In genomic region chr2:160197587-160197986, GRCh38 we compare ENCODE assay signal across 32 cellular contexts. TPM values are rescaled to one million over a fixed set of nuclear protein-coding genes. Genes with fewer than 3 reads are reported as not detected.
DNase-seq lines count a peak whose midpoint lies in the region; ATAC-seq and TF ChIP-seq lines count a peak whose summit lies in the region.
"Had no signal": no experiment of that assay in that cellular context is flagged by ENCODE, and none has a peak within 500 bp of the region (broad histone marks: within the 10 kb centered on the region; RNA-seq: fewer than 3 reads in every experiment).

No MANE protein-coding gene starts in this region.

- no peaks in the 10 kb centered on the region for H3K27me3 ChIP-seq in upper lobe of right lung
- H3K27me3 ChIP-seq: esophagus squamous epithelium had no signal

- TF ChIP-seq CTCF in natural killer cell (IDR thresholded peaks at IDR 0.05) (no peak), upper lobe of right lung (IDR thresholded peaks at IDR 0.05) (no peak)

- DNase-seq in Right ventricle myocardium inferior (ENCODE audit: missing footprints) (no peak), cardiac septum (ENCODE audit: low spot score) (no peak), left ventricle myocardium superior (no peak), natural killer cell (no peak), upper lobe of right lung (no peak)
- DNase-seq in activated CD8-positive, alpha-beta T cell treated with anti-CD3 and anti-CD28 coated beads, Interleukin-2, amount 10 ng/mL, durations not matched to agents 7 days and 5 days = no peak
- DNase-seq: activated CD4-positive, alpha-beta T cell treated with anti-CD3 and anti-CD28 coated beads, Interleukin-2, amount 50 U/mL, for 1 hour; activated effector memory CD4-positive, alpha-beta T cell treated with anti-CD3 and anti-CD28 coated beads, Interleukin-2, amount 50 U/mL, for 16 hours; activated T-cell treated with anti-CD3 and anti-CD28 coated beads, Interleukin-2, amount 50 U/mL, for 24 hours; Caco-2; DMS79; esophagus squamous epithelium; foreskin melanocyte; GF-D8; hippocampal formation; Kasumi-1; naive thymus-derived CD8-positive, alpha-beta T cell; NCI-H1436 treated with DMSO at 0.1 percent for 48 hours; NCI-H2107; RPMI8226; small intestine; stimulated activated naive CD8-positive, alpha-beta T cell treated with anti-CD3 and anti-CD28 coated beads, Interleukin-15, Interleukin-2, amounts not matched to agents 100 U/mL and 50 U/mL, for 24 hours had no signal

- peak overlapping the region; percentile 55 for H3K4me3 Mint-ChIP-seq in natural killer cell
- no peak overlapping the region for H3K4me3 Mint-ChIP-seq in activated CD8-positive, alpha-beta T cell treated with anti-CD3 and anti-CD28 coated beads, Interleukin-2, amount 10 ng/mL, durations not matched to agents 7 days and 5 days
- H3K4me3 Mint-ChIP-seq: activated T-cell treated with anti-CD3 and anti-CD28 coated beads, Interleukin-2, amount 50 U/mL, for 24 hours; dendritic cell treated with granulocyte-macrophage colony-stimulating factor and Interleukin-4, amounts not matched to agents 40 ng/mL and 50 ng/mL, for 4 days; GM23338; mesothelial cell of epicardium; naive thymus-derived CD8-positive, alpha-beta T cell; WTC11 had no signal

- peak overlapping the region; percentile 48 for H3K4me3 ChIP-seq in upper lobe of right lung
- H3K4me3 ChIP-seq: GM23338 had no signal

- peaks cover 0 to 1% of the 10 kb centered on the region in 2 donors for H3K27me3 Mint-ChIP-seq in natural killer cell (ENCODE audit: low read depth in 2 of 2)
- peaks cover 5% of the 10 kb centered on the region for H3K27me3 Mint-ChIP-seq in activated CD8-positive, alpha-beta T cell treated with anti-CD3 and anti-CD28 coated beads, Interleukin-2, amount 10 ng/mL, durations not matched to agents 7 days and 5 days (ENCODE audit: low read depth)
- H3K27me3 Mint-ChIP-seq: activated T-cell treated with anti-CD3 and anti-CD28 coated beads, Interleukin-2, amount 50 U/mL, for 24 hours; dendritic cell treated with granulocyte-macrophage colony-stimulating factor and Interleukin-4, amounts not matched to agents 40 ng/mL and 50 ng/mL, for 4 days; naive thymus-derived CD8-positive, alpha-beta T cell had no signal

- peaks cover 6% of the 10 kb centered on the region for H3K36me3 Mint-ChIP-seq in natural killer cell
- H3K36me3 Mint-ChIP-seq in activated CD8-positive, alpha-beta T cell treated with anti-CD3 and anti-CD28 coated beads, Interleukin-2, amount 10 ng/mL, durations not matched to agents 7 days and 5 days (ENCODE audit: low read depth) = no peaks in the 10 kb centered on the region
- H3K36me3 Mint-ChIP-seq: naive thymus-derived CD8-positive, alpha-beta T cell; WTC11 had no signal

- H3K4me1 Mint-ChIP-seq in natural killer cell = peaks cover 39 to 49% of the 10 kb centered on the region in 2 donors
- peaks cover 14% of the 10 kb centered on the region for H3K4me1 Mint-ChIP-seq in activated CD8-positive, alpha-beta T cell treated with anti-CD3 and anti-CD28 coated beads, Interleukin-2, amount 10 ng/mL, durations not matched to agents 7 days and 5 days (ENCODE audit: low read depth)
- H3K4me1 Mint-ChIP-seq: GM23338, WTC11 had no signal

- H3K9me3 Mint-ChIP-seq in natural killer cell = peaks cover 4 to 7% of the 10 kb centered on the region in 2 donors
- H3K9me3 Mint-ChIP-seq in activated CD8-positive, alpha-beta T cell treated with anti-CD3 and anti-CD28 coated beads, Interleukin-2, amount 10 ng/mL, durations not matched to agents 7 days and 5 days (ENCODE audit: insufficient read depth) = no peaks in the 10 kb centered on the region
- H3K9me3 Mint-ChIP-seq: activated T-cell treated with anti-CD3 and anti-CD28 coated beads, Interleukin-2, amount 50 U/mL, for 24 hours; dendritic cell treated with granulocyte-macrophage colony-stimulating factor and Interleukin-4, amounts not matched to agents 40 ng/mL and 50 ng/mL, for 4 days; GM23338; mesothelial cell of epicardium; naive thymus-derived CD8-positive, alpha-beta T cell had no signal

- H3K27ac Mint-ChIP-seq in natural killer cell = peak overlapping the region; percentile 16 to 51
- H3K27ac Mint-ChIP-seq in activated CD8-positive, alpha-beta T cell treated with anti-CD3 and anti-CD28 coated beads, Interleukin-2, amount 10 ng/mL, durations not matched to agents 7 days and 5 days = no peak overlapping the region
- H3K27ac Mint-ChIP-seq: activated T-cell treated with anti-CD3 and anti-CD28 coated beads, Interleukin-2, amount 50 U/mL, for 24 hours; dendritic cell treated with granulocyte-macrophage colony-stimulating factor and Interleukin-4, amounts not matched to agents 40 ng/mL and 50 ng/mL, for 4 days; GM23338; mesothelial cell of epicardium; naive thymus-derived CD8-positive, alpha-beta T cell; WTC11 had no signal

- no peaks in the 10 kb centered on the region for H3K9me3 ChIP-seq in upper lobe of right lung
- H3K9me3 ChIP-seq: Caco-2, esophagus squamous epithelium had no signal

- no peaks in the 10 kb centered on the region for H3K36me3 ChIP-seq in upper lobe of right lung

- CTCF ChIA-PET in activated CD8-positive, alpha-beta T cell treated with anti-CD3 and anti-CD28 coated beads, Interleukin-2, amount 10 ng/mL, durations not matched to agents 7 days and 5 days (lab: Charles Lee) = no interaction called here

- H3K27ac ChIP-seq in upper lobe of right lung = peak overlapping the region; percentile 49
- H3K27ac ChIP-seq: C4-2B had no signal

- no peaks in the 10 kb centered on the region for H3K4me1 ChIP-seq in upper lobe of right lung
- H3K4me1 ChIP-seq: Caco-2 had no signal

- POLR2A ChIA-PET in activated CD8-positive, alpha-beta T cell treated with anti-CD3 and anti-CD28 coated beads, Interleukin-2, amount 10 ng/mL, durations not matched to agents 7 days and 5 days (lab: Charles Lee) = interaction anchor here (0.6 kb wide), 1 partner anchor 465 kb away, joined by 3 read pairs; no protein-coding TSS in a partner anchor

- peak; percentile 70 for ATAC-seq in Right ventricle myocardium inferior
- peak; percentile 84 for ATAC-seq in left ventricle myocardium superior
- ATAC-seq in natural killer cell = peak; percentile 70 to 89 (median 86)
- ATAC-seq in upper lobe of right lung = peak; percentile 41
- ATAC-seq in activated CD8-positive, alpha-beta T cell treated with anti-CD3 and anti-CD28 coated beads, Interleukin-2, amount 10 ng/mL, durations not matched to agents 7 days and 5 days = no peak
- no peak for ATAC-seq in HG02798 (IDR thresholded peaks at IDR 0.05; ENCODE audit: poor library complexity, unreplicated experiment)
- ATAC-seq in GM19035 (IDR thresholded peaks at IDR 0.05; ENCODE audit: unreplicated experiment) = no peak
- ATAC-seq: GM23338; naive thymus-derived CD8-positive, alpha-beta T cell; stimulated activated naive CD8-positive, alpha-beta T cell treated with anti-CD3 and anti-CD28 coated beads, Interleukin-15, Interleukin-2, amounts not matched to agents 100 U/mL and 50 U/mL, for 24 hours; WTC11 had no signal

- intact Hi-C loops in Right ventricle myocardium inferior (cut with DNase I) = no loop called here
- intact Hi-C loops in cardiac septum (cut with DNase I) = no loop called here
- intact Hi-C loops in left ventricle myocardium superior (cut with micrococcal nuclease) = no loop called here
- intact Hi-C loops in natural killer cell (cut with micrococcal nuclease) = no loop called here
- intact Hi-C loops in upper lobe of right lung (cut with DNase I) = no loop called here

RNA-seq across cellular contexts. Expression of gene ITGB6, which starts 2.5 kb away (rescaled TPM):
- total RNA-seq in Right ventricle myocardium inferior (5.0 TPM), cardiac septum (0.05 TPM), left ventricle myocardium superior (4.4 TPM), natural killer cell (not detected), upper lobe of right lung (109 TPM)
- not detected for total RNA-seq in activated CD8-positive, alpha-beta T cell treated with anti-CD3 and anti-CD28 coated beads, Interleukin-2, amount 10 ng/mL, durations not matched to agents 7 days and 5 days
- total RNA-seq: GM23338; naive thymus-derived CD8-positive, alpha-beta T cell; omental fat pad; T-helper 1 cell treated with Interleukin-12 subunit alpha and Interleukin-12 subunit beta and Interleukin-4 antibody, amounts not matched to agents 30 ng/mL and 1 ng/mL, for 36 hours; temporal lobe; WTC11 had no signal

Comparison
In these comparisons a context has a peak if more than half of its experiments do, and no peak if none do; other contexts are left out.
1. ATAC-seq: peak in Right ventricle myocardium inferior (single experiment), left ventricle myocardium superior (single experiment), natural killer cell (3 of 3) and upper lobe of right lung (single experiment); none in activated CD8-positive, alpha-beta T cell treated with anti-CD3 and anti-CD28 coated beads, Interleukin-2, amount 10 ng/mL, durations not matched to agents 7 days and 5 days (single experiment), HG02798 (single experiment) and GM19035 (single experiment).
2. RNA of gene ITGB6, which starts 2.5 kb away (total RNA-seq): 109 TPM in upper lobe of right lung (single experiment); 5.0 TPM in Right ventricle myocardium inferior (single experiment), 4.4 TPM in left ventricle myocardium superior (single experiment), 0.05 TPM in cardiac septum (single experiment), not detected in natural killer cell and not detected in activated CD8-positive, alpha-beta T cell treated with anti-CD3 and anti-CD28 coated beads, Interleukin-2, amount 10 ng/mL, durations not matched to agents 7 days and 5 days; every median in the first group is over 10 times any median in the second.